ENCODE assay signal across 8 cellular contexts in the genomic region with DNA sequence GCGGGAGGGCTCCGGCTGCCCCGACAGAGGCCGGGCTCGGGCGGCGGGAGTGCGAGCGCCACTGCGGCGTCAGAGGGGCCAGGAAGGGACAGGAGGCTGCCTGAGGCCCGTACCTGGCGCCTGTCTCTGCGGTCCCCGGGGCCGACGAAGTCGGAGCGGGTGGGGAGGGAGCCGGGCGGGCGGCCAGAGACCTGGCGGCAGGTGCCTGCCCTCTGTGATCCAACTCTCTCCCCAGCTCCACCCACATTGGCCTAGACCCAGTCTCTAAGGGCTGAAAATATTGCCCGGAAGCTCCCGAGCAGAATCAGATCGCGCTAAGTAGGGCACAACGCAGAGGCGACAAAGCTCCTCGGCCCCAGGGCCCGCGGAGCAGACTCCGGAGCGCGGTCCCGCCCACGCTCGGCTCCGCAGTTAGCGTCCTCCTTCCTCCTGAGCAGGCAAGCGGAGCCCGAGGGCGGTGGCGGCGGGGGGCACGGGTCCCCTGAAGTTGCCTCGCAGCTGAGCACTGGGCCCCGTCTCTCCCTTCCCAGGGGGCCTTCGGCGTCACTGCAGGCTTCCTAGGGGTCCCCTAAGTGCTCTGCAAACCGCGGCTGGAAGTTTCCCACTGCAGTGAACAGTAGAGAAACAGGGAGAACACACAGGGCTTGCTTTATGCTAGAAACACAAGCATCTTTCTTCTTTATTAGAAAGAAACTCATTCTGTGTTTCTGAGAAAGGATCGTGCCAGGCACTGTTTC. TPM values are rescaled to one million over a fixed set of nuclear protein-coding genes. Genes with fewer than 3 reads are reported as not detected.
DNase-seq lines count a peak whose midpoint lies in the region; ATAC-seq and TF ChIP-seq lines count a peak whose summit lies in the region.

Gene MAN2A2, plus strand, starts transcription at position 307 of the 737 bp plus-strand sequence. CDS start 906 bp downstream, outside the sequence.

- no TSS peak for BruUV-seq in mammary epithelial cell (replicated peaks; lab: Mats Ljungman, UMichigan)

- H3K4me2 ChIP-seq in mammary epithelial cell (ENCODE audit: insufficient read depth, low read depth, low read length) = peak within 1 kb of the TSS; percentile 99
- peak within 1 kb of the TSS; percentile 100 for H3K4me2 ChIP-seq in smooth muscle cell

- intact Hi-C loops in mammary epithelial cell (cut with micrococcal nuclease) = loop anchor here (1.0 kb wide), 1 partner anchor 31 kb away; no protein-coding TSS in a partner anchor

- no peaks in the 10 kb centered on the region for H4K20me1 ChIP-seq in mammary epithelial cell (ENCODE audit: insufficient read depth, low read length)
- no peaks in the 10 kb centered on the region for H4K20me1 ChIP-seq in smooth muscle cell (ENCODE audit: low read depth)

- H2AFZ ChIP-seq in mammary epithelial cell (ENCODE audit: low read depth, low read length) (peak within 1 kb of the TSS; percentile 100), smooth muscle cell (ENCODE audit: low read depth) (peak within 1 kb of the TSS; percentile 99)

- CTCF ChIA-PET in mammary epithelial cell (lab: Charles Lee; ENCODE audit: low non-redundant PET) = no interaction called here

- peaks cover 5% of the 10 kb centered on the region for H3F3A ChIP-seq in smooth muscle cell (ENCODE audit: low read depth)

- peak within 1 kb of the TSS; percentile 81 to 95 (median 92) for H3K27ac Mint-ChIP-seq in immature natural killer cell

- no peaks in the 10 kb centered on the region for H3K27me3 ChIP-seq in mammary epithelial cell (ENCODE audit: insufficient read depth, low read length)
- H3K27me3 ChIP-seq in smooth muscle cell (ENCODE audit: low read depth) = no peaks in the 10 kb centered on the region

- 3% methylated on average over 20 of the region's 53 CpGs for WGBS in mammary epithelial cell (ENCODE audit: low coverage, missing lambda C conversion rate)
- 2% methylated on average over 35 of the region's 53 CpGs for WGBS in smooth muscle cell (ENCODE audit: low lambda C conversion rate)

- in situ Hi-C loops in GM13976 (cut with MboI; ENCODE audit: low sequenced_read_pairs, unreplicated experiment) = no loop called here
- in situ Hi-C loops in mammary epithelial cell (cut with MboI; ENCODE audit: low sequenced_read_pairs in 2 of 2) = no loop called here

- DNase-seq in GM13976 (ENCODE audit: low spot score) (peak; percentile 92), NB4 (ENCODE audit: low read depth) (peak; percentile 92), mammary epithelial cell (peak; percentile 40), immature natural killer cell (peak; percentile 62 to 76 (median 69)), smooth muscle cell (lab: John Stamatoyannopoulos, UW; ENCODE audit: unreplicated experiment) (peak; percentile 38), NCI-H1436 treated with DMSO at 0.1 percent for 48 hours (lab: John Stamatoyannopoulos, UW) (no peak)

- H3K27ac ChIP-seq in mammary epithelial cell (ENCODE audit: insufficient read depth, low read depth, low read length) (no peak within 1 kb of the TSS), smooth muscle cell (ENCODE audit: low read depth) (peak within 1 kb of the TSS; percentile 39)

- no peaks in the 10 kb centered on the region for H3K36me3 ChIP-seq in mammary epithelial cell (ENCODE audit: insufficient read depth, low read length)
- H3K36me3 ChIP-seq in smooth muscle cell (ENCODE audit: low read depth) = no peaks in the 10 kb centered on the region

- TF ChIP-seq CTCF in GM13976 (IDR thresholded peaks at IDR 0.05; ENCODE audit: borderline replicate concordance, control extremely low read depth, extremely low read depth, insufficient read depth, missing control alignments) = no peak
- TF ChIP-seq CTCF in NB4 (IDR thresholded peaks at IDR 0.05; ENCODE audit: low read depth, low read length) = no peak
- TF ChIP-seq CTCF in WI38 (IDR thresholded peaks at IDR 0.05; ENCODE audit: low read depth, low read length) = no peak
- TF ChIP-seq CTCF in mammary epithelial cell (conservative IDR thresholded peaks at IDR 0.05 in 1 of 2, IDR thresholded peaks at IDR 0.05 in 1 of 2; ENCODE audit: extremely low read depth in 1 of 2, insufficient read depth in 1 of 2, low read depth in 1 of 2, low read length in 2 of 2) = no peak
- no peak for TF ChIP-seq CTCF in smooth muscle cell (IDR thresholded peaks at IDR 0.05; ENCODE audit: borderline replicate concordance, insufficient read depth, poor library complexity, severe bottlenecking)

- H3K4me1 ChIP-seq in mammary epithelial cell (ENCODE audit: insufficient read depth, low read length) (peaks cover 18% of the 10 kb centered on the region), smooth muscle cell (ENCODE audit: low read depth) (peaks cover 7% of the 10 kb centered on the region)

- H3K36me3 Mint-ChIP-seq in immature natural killer cell = peaks cover 9 to 22% (median 10%) of the 10 kb centered on the region in 3 donors

- peak; percentile 67 for TF ChIP-seq POLR2A in NB4 (IDR thresholded peaks at IDR 0.05; ENCODE audit: extremely low read depth, insufficient read length)

- H3K79me2 ChIP-seq in mammary epithelial cell (ENCODE audit: insufficient read depth, low read length) (no peaks in the 10 kb centered on the region), smooth muscle cell (ENCODE audit: low read depth) (no peaks in the 10 kb centered on the region)

- peaks cover 22 to 26% of the 10 kb centered on the region in 2 donors for H3K4me1 Mint-ChIP-seq in immature natural killer cell

- H3K9me3 ChIP-seq in mammary epithelial cell (replicated peaks; ENCODE audit: insufficient read depth, low read length) = no peaks in the 10 kb centered on the region
- H3K9me3 ChIP-seq in smooth muscle cell (replicated peaks; ENCODE audit: low read depth) = no peaks in the 10 kb centered on the region

- H3K4me3 ChIP-seq in NB4 (ENCODE audit: low read depth, low read length) = peak within 1 kb of the TSS; percentile 81
- H3K4me3 ChIP-seq in WI38 (ENCODE audit: low read depth, low read length) = peak within 1 kb of the TSS; percentile 76
- peak within 1 kb of the TSS; percentile 57 to 78 (median 75) for H3K4me3 ChIP-seq in mammary epithelial cell (replicated peaks in 1 of 3; ENCODE audit: insufficient read depth in 1 of 3, low read depth in 2 of 3, low read length in 3 of 3)
- peak within 1 kb of the TSS; percentile 68 for H3K4me3 ChIP-seq in smooth muscle cell

- peak; percentile 48 for ATAC-seq in HG02588 (IDR thresholded peaks at IDR 0.05; ENCODE audit: unreplicated experiment)

- peaks cover 0 to 2% (median 0%) of the 10 kb centered on the region in 3 donors for H3K27me3 Mint-ChIP-seq in immature natural killer cell (ENCODE audit: low read depth in 3 of 3)

- H3K9ac ChIP-seq in mammary epithelial cell (ENCODE audit: insufficient read depth, low read length) (peak within 1 kb of the TSS; percentile 76), smooth muscle cell (ENCODE audit: low read depth) (peak within 1 kb of the TSS; percentile 39)

- H3K9me3 Mint-ChIP-seq in immature natural killer cell = no peaks in the 10 kb centered on the region

- H3K4me3 Mint-ChIP-seq in immature natural killer cell = peak within 1 kb of the TSS; percentile 83 to 91 (median 87)

- dilution Hi-C loops in mammary epithelial cell (cut with HindIII; ENCODE audit: low sequenced_read_pairs) = no loop called here

RNA-seq across cellular contexts. Expression of gene MAN2A2, which starts in this region (rescaled TPM):
- total RNA-seq in mammary epithelial cell (10 to 100 TPM; 11.5 to 12.5 TPM), smooth muscle cell (7.1 and 11.0 TPM in 2 replicates)
- polyA plus RNA-seq in mammary epithelial cell (8.7 TPM), immature natural killer cell (1 to 10 TPM; 4.1 to 7.4 (median 5.4) TPM), smooth muscle cell (9.7 and 15.3 TPM in 2 replicates)
- polyA minus RNA-seq in mammary epithelial cell = 46.6 TPM
